In the genomic region with DNA sequence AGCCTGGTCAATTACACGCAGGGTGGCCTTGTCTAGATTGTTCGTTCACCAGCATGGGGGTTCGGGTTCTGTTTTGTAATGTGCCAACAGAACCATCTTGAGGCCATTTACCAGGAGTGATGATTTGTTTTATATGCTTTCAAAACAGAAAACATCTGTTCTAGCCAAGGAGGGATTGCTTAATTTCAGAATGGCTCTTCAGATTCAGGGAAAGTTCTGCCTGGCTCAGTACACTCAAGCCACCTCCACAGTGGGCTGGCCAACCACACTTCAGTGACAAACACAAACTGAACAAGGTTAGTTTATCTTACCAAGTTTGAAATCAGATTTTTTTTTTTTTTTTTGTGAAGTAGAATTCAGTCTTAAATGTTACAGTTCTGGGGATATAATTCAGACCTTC, we compare ENCODE assay signal across 15 cellular contexts. TPM values are rescaled to one million over a fixed set of nuclear protein-coding genes. Genes with fewer than 3 reads are reported as not detected.
A peak's percentile ranks its signal among the peaks of the same experiment; 100 is the strongest.
DNase-seq lines count a peak whose midpoint lies in the region; ATAC-seq and TF ChIP-seq lines count a peak whose summit lies in the region.
"Had no signal": no experiment of that assay in that cellular context is flagged by ENCODE, and none has a peak within 500 bp of the region (broad histone marks: within the 10 kb centered on the region; RNA-seq: fewer than 3 reads in every experiment).

No MANE protein-coding gene starts in this region.

- H3K4me3 ChIP-seq in stomach smooth muscle (ENCODE audit: low read length in 2 of 2) = no peak overlapping the region
- no peak overlapping the region for H3K4me3 ChIP-seq in naive thymus-derived CD4-positive, alpha-beta T cell (ENCODE audit: low read length)

- H3K27me3 Mint-ChIP-seq in HFFc6 (ENCODE audit: insufficient read depth) (no peaks in the 10 kb centered on the region), brain (no peaks in the 10 kb centered on the region)
- H3K27me3 Mint-ChIP-seq in naive thymus-derived CD4-positive, alpha-beta T cell = no peaks in the 10 kb centered on the region
- H3K27me3 Mint-ChIP-seq: activated CD8-positive, alpha-beta T cell treated with anti-CD3 and anti-CD28 coated beads for 36 hours had no signal

- TF ChIP-seq CTCF in HFFc6 (IDR thresholded peaks at IDR 0.05) = no peak
- no peak for TF ChIP-seq CTCF in brain (conservative IDR thresholded peaks at IDR 0.05)

- no peaks in the 10 kb centered on the region for H3K9me3 Mint-ChIP-seq in HFFc6
- H3K9me3 Mint-ChIP-seq in brain = no peaks in the 10 kb centered on the region
- H3K9me3 Mint-ChIP-seq in naive thymus-derived CD4-positive, alpha-beta T cell = no peaks in the 10 kb centered on the region
- H3K9me3 Mint-ChIP-seq: activated CD8-positive, alpha-beta T cell treated with anti-CD3 and anti-CD28 coated beads for 36 hours; activated T-helper 2 cell treated with anti-CD3 and anti-CD28 coated beads, Interferon-gamma antibody, Interleukin-2, Interleukin-4, amounts not matched to agents 10 μg/mL and 5 μg/mL and 100 μg/mL, durations not matched to agents 14 hours and 24 hours and 36 hours had no signal

- CTCF ChIA-PET in naive thymus-derived CD4-positive, alpha-beta T cell (lab: Charles Lee) = no interaction called here

- H3K36me3 ChIP-seq in stomach smooth muscle (ENCODE audit: control insufficient read depth in 2 of 2, insufficient read depth in 2 of 2, low read length in 2 of 2) = peaks cover 0 to 2% of the 10 kb centered on the region in 2 donors
- H3K36me3 ChIP-seq in naive thymus-derived CD4-positive, alpha-beta T cell (ENCODE audit: control insufficient read depth in 2 of 3, insufficient read depth in 3 of 3, low read length in 3 of 3) = no peaks in the 10 kb centered on the region

- no peak for ATAC-seq in naive thymus-derived CD4-positive, alpha-beta T cell
- no peak for ATAC-seq in GM18520 (IDR thresholded peaks at IDR 0.05; ENCODE audit: unreplicated experiment)
- ATAC-seq: activated CD8-positive, alpha-beta T cell treated with anti-CD3 and anti-CD28 coated beads for 36 hours had no signal

- peaks cover 0 to 8% of the 10 kb centered on the region in 2 donors for H3K27me3 ChIP-seq in stomach smooth muscle (ENCODE audit: control insufficient read depth in 1 of 2, insufficient read depth in 2 of 2, low read length in 2 of 2)
- H3K27me3 ChIP-seq in naive thymus-derived CD4-positive, alpha-beta T cell (ENCODE audit: control insufficient read depth in 2 of 2, insufficient read depth in 2 of 2, low read length in 2 of 2) = no peaks in the 10 kb centered on the region

- no peak overlapping the region for H3K9ac ChIP-seq in stomach smooth muscle (ENCODE audit: low read length in 2 of 2)

- H3K27ac Mint-ChIP-seq in HFFc6 (peak overlapping the region; percentile 58), brain (peak overlapping the region in 3 of 5 experiments; percentile 38 to 69 (median 53))
- H3K27ac Mint-ChIP-seq in naive thymus-derived CD4-positive, alpha-beta T cell = no peak overlapping the region
- H3K27ac Mint-ChIP-seq: activated CD8-positive, alpha-beta T cell treated with anti-CD3 and anti-CD28 coated beads for 36 hours; activated T-helper 2 cell treated with anti-CD3 and anti-CD28 coated beads, Interferon-gamma antibody, Interleukin-2, Interleukin-4, amounts not matched to agents 10 μg/mL and 5 μg/mL and 100 μg/mL, durations not matched to agents 14 hours and 24 hours and 36 hours had no signal

- H3K27ac ChIP-seq in stomach smooth muscle (ENCODE audit: low read length) = peak overlapping the region; percentile 18
- H3K27ac ChIP-seq in naive thymus-derived CD4-positive, alpha-beta T cell (ENCODE audit: low read depth, low read length) = no peak overlapping the region

- H3K36me3 Mint-ChIP-seq in HFFc6 (ENCODE audit: low read depth) (peaks cover 5% of the 10 kb centered on the region; the same call in 1 of the 2 replicates), brain (peaks cover 19% of the 10 kb centered on the region)
- no peaks in the 10 kb centered on the region for H3K36me3 Mint-ChIP-seq in naive thymus-derived CD4-positive, alpha-beta T cell

- H3K4me1 Mint-ChIP-seq in HFFc6 (ENCODE audit: low read depth) (peaks cover 57% of the 10 kb centered on the region), brain (peaks cover 50% of the 10 kb centered on the region)
- peaks cover 7 to 30% (median 26%) of the 10 kb centered on the region in 7 donors for H3K4me1 Mint-ChIP-seq in naive thymus-derived CD4-positive, alpha-beta T cell

- H3K9me3 ChIP-seq in stomach smooth muscle (ENCODE audit: control insufficient read depth in 2 of 2, low read length in 2 of 2) = no peaks in the 10 kb centered on the region
- no peaks in the 10 kb centered on the region for H3K9me3 ChIP-seq in naive thymus-derived CD4-positive, alpha-beta T cell (ENCODE audit: control insufficient read depth in 2 of 3, low read length in 3 of 3)

- intact Hi-C loops in naive thymus-derived CD4-positive, alpha-beta T cell (cut with micrococcal nuclease) = no loop called here

- peaks cover 28% of the 10 kb centered on the region for H3K4me1 ChIP-seq in stomach smooth muscle (ENCODE audit: control insufficient read depth, insufficient read depth, low read length)
- no peaks in the 10 kb centered on the region for H3K4me1 ChIP-seq in naive thymus-derived CD4-positive, alpha-beta T cell (ENCODE audit: control insufficient read depth in 2 of 2, insufficient read depth in 2 of 2, low read length in 2 of 2)

- POLR2A ChIA-PET in naive thymus-derived CD4-positive, alpha-beta T cell (lab: Charles Lee) = no interaction called here

- peak; percentile 1 for DNase-seq in HFFc6
- DNase-seq in iris pigment epithelial cell (ENCODE audit: low read depth) = peak; percentile 50
- no peak for DNase-seq in naive thymus-derived CD4-positive, alpha-beta T cell
- DNase-seq in NCI-H1694 treated with DMSO at 0.1 percent for 48 hours (lab: John Stamatoyannopoulos, UW) = no peak
- no peak for DNase-seq in NCI-H510A treated with DMSO at 0.1 percent for 48 hours (lab: John Stamatoyannopoulos, UW)
- DNase-seq: activated CD8-positive, alpha-beta T cell treated with anti-CD3 and anti-CD28 coated beads for 36 hours; GOT3; NCI-H1930; NCI-H82; RPMI8226; stimulated activated CD4-positive, alpha-beta T cell treated with anti-CD3 and anti-CD28 coated beads, Interleukin-4, amount 100 ng/mL, for 1 hour had no signal

- no peak overlapping the region for H3K4me3 Mint-ChIP-seq in HFFc6
- no peak overlapping the region for H3K4me3 Mint-ChIP-seq in brain
- no peak overlapping the region for H3K4me3 Mint-ChIP-seq in naive thymus-derived CD4-positive, alpha-beta T cell
- H3K4me3 Mint-ChIP-seq: activated CD8-positive, alpha-beta T cell treated with anti-CD3 and anti-CD28 coated beads for 36 hours had no signal

RNA-seq across cellular contexts. Expression of a gene that starts 23.2 kb away (rescaled TPM):
- 100 to 1,000 TPM; 141 to 208 (median 196) TPM for total RNA-seq in HFFc6 (2021; fragmentation: NEBNext Ultra II Directional; extraction: Animal tissue kit (Norgen Biotek cat#: 25700))
- 147 TPM for polyA plus RNA-seq in brain (ENCODE audit: insufficient read depth, low read depth, low replicate concordance)
- 10 to 100 TPM; 14.7 to 57.4 (median 20.4) TPM for total RNA-seq in naive thymus-derived CD4-positive, alpha-beta T cell
- 10 to 100 TPM; 33.6 to 35.9 TPM for polyA plus RNA-seq in naive thymus-derived CD4-positive, alpha-beta T cell

Comparison
In these comparisons a context has a peak if more than half of its experiments do, and no peak if none do; other contexts are left out.
1. DNase-seq: peak in HFFc6 (single experiment) and iris pigment epithelial cell (single experiment); none in naive thymus-derived CD4-positive, alpha-beta T cell (0 of 9), NCI-H1694 treated with DMSO at 0.1 percent for 48 hours (single experiment) and NCI-H510A treated with DMSO at 0.1 percent for 48 hours (single experiment).
2. H3K27ac Mint-ChIP-seq: peak in HFFc6 (single experiment) and brain (3 of 5); none in naive thymus-derived CD4-positive, alpha-beta T cell (0 of 9).